Comparison of ENCODE assay signal across 8 cellular contexts in genomic region chr6:105981002-105981887, GRCh38.
DNase-seq lines count a peak whose midpoint lies in the region; ATAC-seq and TF ChIP-seq lines count a peak whose summit lies in the region.
"Had no signal": no experiment of that assay in that cellular context is flagged by ENCODE, and none has a peak within 500 bp of the region (broad histone marks: within the 10 kb centered on the region; RNA-seq: fewer than 3 reads in every experiment).

No MANE protein-coding gene starts in this region.

- peak overlapping the region in 1 of 5 donors; percentile 27 for H3K27ac ChIP-seq in stomach

- no peak for TF ChIP-seq EP300 in stomach (IDR thresholded peaks at IDR 0.05)

- H3K9me3 ChIP-seq in stomach (no peaks in the 10 kb centered on the region), BE2C (no peaks in the 10 kb centered on the region)

- peaks cover 26% of the 10 kb centered on the region for H3K4me1 Mint-ChIP-seq in activated naive CD4-positive, alpha-beta T cell treated with anti-CD3 and anti-CD28 coated beads for 36 hours (ENCODE audit: low read depth)

- H3K27me3 Mint-ChIP-seq in activated naive CD4-positive, alpha-beta T cell treated with anti-CD3 and anti-CD28 coated beads for 36 hours (ENCODE audit: low read depth), result peaks cover 52% of the 10 kb centered on the region

- intact Hi-C loops in activated naive CD4-positive, alpha-beta T cell treated with anti-CD3 and anti-CD28 coated beads for 36 hours (cut with micrococcal nuclease), result loop anchor here (1.0 to 5.0 kb wide), 9 partner anchors 11 to 540 kb away; partner anchors contain the start of gene PRDM1
- intact Hi-C loops in stomach (cut with DNase I; ENCODE audit: low total_unique reads), result no loop called here

- no peaks in the 10 kb centered on the region for H3K36me3 Mint-ChIP-seq in activated naive CD4-positive, alpha-beta T cell treated with anti-CD3 and anti-CD28 coated beads for 36 hours (ENCODE audit: low read depth)

- 20 to 35% (median 22%) methylated on average over 44 to 62 of the region's 62 CpGs for WGBS in stomach, 5 donors

- H3K27me3 ChIP-seq in stomach (peaks cover 0 to 63% (median 13%) of the 10 kb centered on the region in 3 donors), BE2C (peaks cover 24% of the 10 kb centered on the region)

- H3K27ac Mint-ChIP-seq in activated naive CD4-positive, alpha-beta T cell treated with anti-CD3 and anti-CD28 coated beads for 36 hours, result peak overlapping the region; percentile 79

- TF ChIP-seq POLR2A in stomach (IDR thresholded peaks at IDR 0.05), result no peak

- H3K4me3 ChIP-seq in stomach (peak overlapping the region; percentile 33 to 44 (median 38)), BE2C (ENCODE audit: low read depth, low read length) (no peak overlapping the region)

- H3K9me3 Mint-ChIP-seq in activated naive CD4-positive, alpha-beta T cell treated with anti-CD3 and anti-CD28 coated beads for 36 hours, result no peaks in the 10 kb centered on the region

- H3K36me3 ChIP-seq in stomach (no peaks in the 10 kb centered on the region), BE2C (no peaks in the 10 kb centered on the region)

- H3K4me1 ChIP-seq in stomach, result peaks cover 3 to 24% (median 19%) of the 10 kb centered on the region in 4 donors
- no peaks in the 10 kb centered on the region for H3K4me1 ChIP-seq in BE2C

- ATAC-seq in HG03196 (IDR thresholded peaks at IDR 0.05; ENCODE audit: unreplicated experiment), result peak; percentile 58
- ATAC-seq in HG03025 (IDR thresholded peaks at IDR 0.05; ENCODE audit: low FRiP score, unreplicated experiment), result no peak
- ATAC-seq: left colon had no signal

- TF ChIP-seq CTCF in stomach (IDR thresholded peaks at IDR 0.05), result no peak
- no peak for TF ChIP-seq CTCF in BE2C (IDR thresholded peaks at IDR 0.05; ENCODE audit: low read depth, low read length)

- CTCF ChIA-PET in activated naive CD4-positive, alpha-beta T cell treated with anti-CD3 and anti-CD28 coated beads for 36 hours (lab: Charles Lee), result interaction anchor here (0.7 kb wide), 1 partner anchor 413 kb away, joined by 3 read pairs; no protein-coding TSS in a partner anchor

- H3K4me3 Mint-ChIP-seq in activated naive CD4-positive, alpha-beta T cell treated with anti-CD3 and anti-CD28 coated beads for 36 hours, result peak overlapping the region; percentile 62

- DNase-seq in activated naive CD4-positive, alpha-beta T cell treated with anti-CD3 and anti-CD28 coated beads for 36 hours, result peak; percentile 58
- DNase-seq in iPS-NIHi7 (ENCODE audit: extremely low spot score) (peak; percentile 65), stomach (no peak), BE2C (no peak), ACHN (no peak)

- in situ Hi-C loops in ACHN (cut with HindIII; ENCODE audit: low pct_ligation_motif_present, low pct_unique_long_range_greater_than_20kb, low sequenced_read_pairs), result no loop called here

Comparison
In these comparisons a context has a peak if more than half of its experiments do, and no peak if none do; other contexts are left out.
1. DNase-seq: peak in activated naive CD4-positive, alpha-beta T cell treated with anti-CD3 and anti-CD28 coated beads for 36 hours (single experiment) and iPS-NIHi7 (single experiment); none in stomach (single experiment), BE2C (single experiment) and ACHN (single experiment).